In the genomic region with DNA sequence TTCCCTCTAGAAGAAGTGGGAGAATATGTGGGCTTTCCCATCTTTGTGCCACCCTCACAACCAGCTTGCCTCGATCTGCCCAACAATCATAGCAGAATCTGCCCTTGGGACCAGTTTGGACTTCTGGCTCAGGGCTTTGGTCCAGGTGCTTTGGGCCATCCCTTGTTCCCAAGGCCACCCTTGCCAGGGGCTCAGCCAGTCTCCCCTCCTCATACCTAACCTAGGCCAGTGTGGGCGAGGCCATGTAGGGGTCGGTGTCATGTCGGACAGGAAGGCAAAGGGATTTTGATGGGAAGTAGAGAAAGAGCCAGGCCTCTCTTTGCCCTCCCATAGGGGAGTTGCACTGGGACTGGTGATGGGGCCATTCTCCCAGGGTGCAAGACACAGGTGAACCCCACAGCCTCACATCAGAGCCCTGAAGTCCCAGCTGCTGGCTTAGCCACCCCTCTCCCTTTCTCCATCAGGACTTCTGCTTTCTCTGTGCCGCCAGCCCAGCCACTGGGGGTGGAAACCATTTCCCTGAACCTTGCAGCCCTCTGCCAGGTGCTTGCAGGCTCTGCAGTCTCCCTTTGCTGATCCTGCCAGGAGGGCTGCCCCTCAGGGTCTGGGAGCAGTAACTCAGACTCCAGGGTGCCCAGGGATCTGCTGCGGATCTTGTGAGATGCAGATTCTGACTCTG, we compare ENCODE assay signal across 27 cellular contexts.
"Had no signal": no experiment of that assay in that cellular context is flagged by ENCODE, and none has a peak within 500 bp of the region (broad histone marks: within the 10 kb centered on the region; RNA-seq: fewer than 3 reads in every experiment).

No MANE protein-coding gene starts in this region.

- H3K9me3 Mint-ChIP-seq: immature natural killer cell; mesothelial cell of epicardium; natural killer cell treated with Interleukin-12 subunit alpha and Interleukin-12 subunit beta and Interleukin-15 and Interleukin-18, amount 100 ng/mL, for 72 hours; stimulated activated effector memory CD8-positive, alpha-beta T cell treated with anti-CD3 and anti-CD28 coated beads, Interleukin-12 subunit alpha, Interleukin-12 subunit beta, amount 100 ng/mL, for 72 hours; stimulated activated naive CD8-positive, alpha-beta T cell treated with anti-CD3 and anti-CD28 coated beads, Interleukin-15, Interleukin-2, amounts not matched to agents 100 ng/mL and 50 ng/mL, for 24 hours had no signal

- H3K4me1 Mint-ChIP-seq: immature natural killer cell; naive thymus-derived CD4-positive, alpha-beta T cell; stimulated activated effector memory CD8-positive, alpha-beta T cell treated with anti-CD3 and anti-CD28 coated beads, Interleukin-12 subunit alpha, Interleukin-12 subunit beta, amount 100 ng/mL, for 72 hours had no signal

- H3K27me3 ChIP-seq: left lung, suprapubic skin, tibial artery, upper lobe of right lung had no signal

- H3K4me3 Mint-ChIP-seq: immature natural killer cell; mesothelial cell of epicardium; naive thymus-derived CD4-positive, alpha-beta T cell; natural killer cell treated with Interleukin-12 subunit alpha and Interleukin-12 subunit beta and Interleukin-15 and Interleukin-18, amount 100 ng/mL, for 72 hours; stimulated activated effector memory CD8-positive, alpha-beta T cell treated with anti-CD3 and anti-CD28 coated beads, Interleukin-12 subunit alpha, Interleukin-12 subunit beta, amount 100 ng/mL, for 72 hours; stimulated activated naive CD8-positive, alpha-beta T cell treated with anti-CD3 and anti-CD28 coated beads, Interleukin-15, Interleukin-2, amounts not matched to agents 100 ng/mL and 50 ng/mL, for 24 hours had no signal

- H3K27me3 Mint-ChIP-seq: stimulated activated naive CD8-positive, alpha-beta T cell treated with anti-CD3 and anti-CD28 coated beads, Interleukin-15, Interleukin-2, amounts not matched to agents 100 ng/mL and 50 ng/mL, for 24 hours had no signal

- H3K4me3 ChIP-seq: left lung, lung, mucosa of descending colon, prostate gland, skin epidermis, suprapubic skin, thoracic aorta, tibial artery, upper lobe of right lung had no signal

- DNase-seq: hypothalamus; immature natural killer cell; kidney; left colon; left lung; mucosa of descending colon; naive thymus-derived CD4-positive, alpha-beta T cell; occipital lobe; retina; right cardiac atrium; stimulated activated CD4-positive, alpha-beta T cell treated with anti-CD3 and anti-CD28 coated beads, Interleukin-12 subunit alpha, Interleukin-12 subunit beta, amount 100 ng/mL, for 4 hours; stimulated activated CD4-positive, alpha-beta T cell treated with anti-CD3 and anti-CD28 coated beads, Interleukin-15, amount 100 ng/mL, for 24 hours; stimulated activated CD4-positive, alpha-beta T cell treated with anti-CD3 and anti-CD28 coated beads, Interleukin-2, amount 100 ng/mL, for 24 hours; stimulated activated CD4-positive, alpha-beta T cell treated with anti-CD3 and anti-CD28 coated beads, Interleukin-4, amount 100 ng/mL, for 1 hour; stimulated activated naive CD4-positive, alpha-beta T cell; trophoblast cell; upper lobe of right lung had no signal

- H3K27ac ChIP-seq: left lung, prostate gland, suprapubic skin, thoracic aorta, upper lobe of right lung had no signal

- H3K4me1 ChIP-seq: prostate gland had no signal

- H3K36me3 ChIP-seq: left lung, prostate gland, suprapubic skin, thoracic aorta, tibial artery, upper lobe of right lung had no signal

- H3K27ac Mint-ChIP-seq: immature natural killer cell; mesothelial cell of epicardium; naive thymus-derived CD4-positive, alpha-beta T cell; natural killer cell treated with Interleukin-12 subunit alpha and Interleukin-12 subunit beta and Interleukin-15 and Interleukin-18, amount 100 ng/mL, for 72 hours; stimulated activated effector memory CD8-positive, alpha-beta T cell treated with anti-CD3 and anti-CD28 coated beads, Interleukin-12 subunit alpha, Interleukin-12 subunit beta, amount 100 ng/mL, for 72 hours; stimulated activated naive CD8-positive, alpha-beta T cell treated with anti-CD3 and anti-CD28 coated beads, Interleukin-15, Interleukin-2, amounts not matched to agents 100 ng/mL and 50 ng/mL, for 24 hours had no signal

- H3K9me3 ChIP-seq: left lung, mucosa of descending colon, prostate gland, suprapubic skin, thoracic aorta, tibial artery, upper lobe of right lung had no signal

- H3K36me3 Mint-ChIP-seq: immature natural killer cell; mesothelial cell of epicardium; naive thymus-derived CD4-positive, alpha-beta T cell; natural killer cell treated with Interleukin-12 subunit alpha and Interleukin-12 subunit beta and Interleukin-15 and Interleukin-18, amount 100 ng/mL, for 72 hours; stimulated activated effector memory CD8-positive, alpha-beta T cell treated with anti-CD3 and anti-CD28 coated beads, Interleukin-12 subunit alpha, Interleukin-12 subunit beta, amount 100 ng/mL, for 72 hours had no signal
